ENCODE assay signal across 16 cellular contexts in genomic region chr15:81723758-81724157, GRCh38.
"Had no signal": no experiment of that assay in that cellular context is flagged by ENCODE, and none has a peak within 500 bp of the region (broad histone marks: within the 10 kb centered on the region; RNA-seq: fewer than 3 reads in every experiment).

No MANE protein-coding gene starts in this region.

- H3K27ac ChIP-seq: ascending aorta, foreskin keratinocyte, neural progenitor cell, ovary, thoracic aorta, uterus had no signal

- H3K4me3 ChIP-seq: ascending aorta, coronary artery, heart left ventricle, neural progenitor cell, ovary, skin epidermis, stomach, thoracic aorta, uterus had no signal

- ATAC-seq: activated CD8-positive, alpha-beta T cell treated with anti-CD3 and anti-CD28 coated beads, Interleukin-2, amount 10 ng/mL, durations not matched to agents 7 days and 5 days; foreskin keratinocyte had no signal

- DNase-seq: activated CD4-positive, alpha-beta T cell treated with anti-CD3 and anti-CD28 coated beads for 48 hours; activated CD8-positive, alpha-beta memory T cell treated with anti-CD3 and anti-CD28 coated beads, Interleukin-2, amount 50 U/mL, for 48 hours; activated CD8-positive, alpha-beta T cell treated with anti-CD3 and anti-CD28 coated beads, Interleukin-2, amount 10 ng/mL, durations not matched to agents 7 days and 5 days; activated naive CD4-positive, alpha-beta T cell; effector memory CD4-positive, alpha-beta T cell; foreskin keratinocyte; heart left ventricle; ovary; stomach; T-helper 9 cell had no signal

- H3K4me3 Mint-ChIP-seq: activated CD8-positive, alpha-beta T cell treated with anti-CD3 and anti-CD28 coated beads, Interleukin-2, amount 10 ng/mL, durations not matched to agents 7 days and 5 days; neural progenitor cell had no signal

- H3K9me3 ChIP-seq: ascending aorta, ovary, stomach, thoracic aorta, uterus had no signal

- H3K27me3 ChIP-seq: ascending aorta, foreskin keratinocyte, heart left ventricle, neural progenitor cell, ovary, stomach, uterus had no signal

- H3K4me1 ChIP-seq: ascending aorta, foreskin keratinocyte, neural progenitor cell, uterus had no signal

- H3K36me3 ChIP-seq: ascending aorta, heart left ventricle, ovary, stomach, thoracic aorta, uterus had no signal

- H3K4me1 Mint-ChIP-seq: neural progenitor cell had no signal

- H3K27ac Mint-ChIP-seq: activated CD8-positive, alpha-beta T cell treated with anti-CD3 and anti-CD28 coated beads, Interleukin-2, amount 10 ng/mL, durations not matched to agents 7 days and 5 days; neural progenitor cell had no signal
